19 cellular contexts compared by ENCODE assay signal in the genomic region with DNA sequence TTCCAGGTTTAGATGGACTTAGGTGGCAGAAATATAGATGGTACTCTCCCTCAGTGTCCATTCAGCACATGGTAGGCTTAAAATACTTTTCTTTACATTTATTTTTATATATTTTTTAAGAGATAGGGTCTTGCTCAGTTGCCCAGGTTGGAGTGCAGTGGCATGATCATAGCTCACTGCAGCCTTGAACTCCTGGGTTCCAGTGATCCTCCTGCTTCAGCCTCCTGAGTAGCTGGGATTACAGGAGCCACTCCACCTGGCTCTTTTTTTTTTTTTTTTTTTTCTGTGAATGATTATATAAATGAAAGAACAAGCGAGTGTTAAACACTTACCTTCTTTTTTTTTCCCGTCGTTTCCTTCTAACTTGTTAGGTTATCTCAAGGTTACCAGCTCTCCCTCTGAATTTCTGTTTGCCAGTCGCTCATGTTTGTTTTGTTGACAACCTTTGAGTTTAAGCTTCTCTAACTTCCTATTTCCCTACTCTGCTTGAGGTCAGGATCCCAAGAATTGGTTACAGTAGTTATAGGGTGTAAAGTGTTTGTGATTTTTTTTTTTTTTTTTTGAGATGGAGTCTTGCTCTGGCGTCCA. TPM values are rescaled to one million over a fixed set of nuclear protein-coding genes. Genes with fewer than 3 reads are reported as not detected.
A peak's percentile ranks its signal among the peaks of the same experiment; 100 is the strongest.
DNase-seq lines count a peak whose midpoint lies in the region; ATAC-seq and TF ChIP-seq lines count a peak whose summit lies in the region.
"Had no signal": no experiment of that assay in that cellular context is flagged by ENCODE, and none has a peak within 500 bp of the region (broad histone marks: within the 10 kb centered on the region; RNA-seq: fewer than 3 reads in every experiment).

No MANE protein-coding gene starts in this region.

- no peak overlapping the region for H2AFZ ChIP-seq in trophoblast cell (ENCODE audit: insufficient read depth, low read length, poor library complexity)
- H2AFZ ChIP-seq: GM23248 had no signal

- no peak overlapping the region for H4K12ac ChIP-seq in trophoblast cell (ENCODE audit: low read depth, low read length)

- H3K9me3 ChIP-seq in Peyer's patch (no peaks in the 10 kb centered on the region), mucosa of rectum (ENCODE audit: control insufficient read depth in 2 of 2, low read length in 2 of 2) (no peaks in the 10 kb centered on the region), thyroid gland (no peaks in the 10 kb centered on the region), trophoblast cell (ENCODE audit: insufficient read depth, low read depth, low read length) (peaks cover 1% of the 10 kb centered on the region)

- peak overlapping the region in 1 of 2 donors; percentile 27 for H3K9ac ChIP-seq in mucosa of rectum (ENCODE audit: low read depth in 1 of 2, low read length in 2 of 2)
- H3K9ac ChIP-seq in trophoblast cell (ENCODE audit: low read length), result no peak overlapping the region
- H3K9ac ChIP-seq: GM23248 had no signal

- H2BK120ac ChIP-seq in trophoblast cell (ENCODE audit: insufficient read depth, low read length, poor library complexity), result no peak overlapping the region

- H4K91ac ChIP-seq in trophoblast cell (ENCODE audit: low read depth, low read length), result no peak overlapping the region

- no peak overlapping the region for H2AK5ac ChIP-seq in trophoblast cell (ENCODE audit: low read length)

- H3K4ac ChIP-seq in trophoblast cell (ENCODE audit: low read depth, low read length), result no peak overlapping the region

- no peak overlapping the region for H2BK12ac ChIP-seq in trophoblast cell (ENCODE audit: low read length)

- H3K27ac ChIP-seq in Peyer's patch, result peak overlapping the region in 3 of 4 donors; percentile 27 to 73 (median 30)
- peak overlapping the region; percentile 84 to 90 for H3K27ac ChIP-seq in mucosa of rectum (ENCODE audit: low read depth in 2 of 2, low read length in 2 of 2)
- peak overlapping the region in 2 of 3 donors; percentile 67 to 74 for H3K27ac ChIP-seq in thyroid gland
- no peak overlapping the region for H3K27ac ChIP-seq in trophoblast cell (ENCODE audit: low read depth, low read length)
- H3K27ac ChIP-seq: GM23248 had no signal

- no peak overlapping the region for H3K4me2 ChIP-seq in trophoblast cell (ENCODE audit: low read length)

- H3K79me2 ChIP-seq in trophoblast cell (ENCODE audit: control insufficient read depth, insufficient read depth, low read length, poor library complexity), result no peaks in the 10 kb centered on the region

- DNase-seq in Peyer's patch (no peak), left colon (no peak), thyroid gland (no peak), NCI-H82 (lab: John Stamatoyannopoulos, UW) (no peak), trophoblast cell (no peak), DMS79 (lab: John Stamatoyannopoulos, UW) (no peak)
- DNase-seq: GM23248, H9, Karpas-422, MV-4-11, NCI-H1105 treated with DMSO at 0.1 percent for 48 hours, NCI-H2029 treated with DMSO at 0.1 percent for 48 hours, NCI-H2171, NCI-H345, NCI-H524, NCI-H774 had no signal

- H3K4me3 ChIP-seq in Peyer's patch, result no peak overlapping the region
- H3K4me3 ChIP-seq in mucosa of rectum (ENCODE audit: low read length in 2 of 2), result no peak overlapping the region
- no peak overlapping the region for H3K4me3 ChIP-seq in thyroid gland (replicated peaks in 1 of 3)
- no peak overlapping the region for H3K4me3 ChIP-seq in trophoblast cell (ENCODE audit: low read depth, low read length)
- H3K4me3 ChIP-seq: GM23248 had no signal

- no peak overlapping the region for H4K8ac ChIP-seq in trophoblast cell (ENCODE audit: low read depth, low read length)

- intact Hi-C loops in left colon (cut with DNase I, micrococcal nuclease) (no loop called here), thyroid gland (cut with DNase I) (no loop called here)

- no peak overlapping the region for H3K14ac ChIP-seq in trophoblast cell (ENCODE audit: low read length)

- peaks cover 0 to 4% (median 0%) of the 10 kb centered on the region in 3 donors for H3K36me3 ChIP-seq in Peyer's patch
- peaks cover 0 to 2% of the 10 kb centered on the region in 2 donors for H3K36me3 ChIP-seq in mucosa of rectum (ENCODE audit: control insufficient read depth in 2 of 2, insufficient read depth in 2 of 2, low read length in 2 of 2)
- H3K36me3 ChIP-seq in thyroid gland, result no peaks in the 10 kb centered on the region
- H3K36me3 ChIP-seq in trophoblast cell (ENCODE audit: control insufficient read depth in 1 of 2, insufficient read depth in 2 of 2, low read length in 2 of 2), result peaks cover 0 to 4% of the 10 kb centered on the region in 2 experiments

- H3K27me3 ChIP-seq in Peyer's patch (no peaks in the 10 kb centered on the region), mucosa of rectum (ENCODE audit: control insufficient read depth in 2 of 2, insufficient read depth in 2 of 2, low read length in 2 of 2) (no peaks in the 10 kb centered on the region), thyroid gland (no peaks in the 10 kb centered on the region), trophoblast cell (ENCODE audit: insufficient read depth, low read length) (no peaks in the 10 kb centered on the region)

- TF ChIP-seq CTCF in Peyer's patch (IDR thresholded peaks at IDR 0.05) (no peak), thyroid gland (IDR thresholded peaks at IDR 0.05) (no peak)

- H2BK5ac ChIP-seq in trophoblast cell (ENCODE audit: low read depth, low read length, poor library complexity), result no peak overlapping the region

- peak; percentile 66 for ATAC-seq in left colon
- ATAC-seq: Panc1, SK-N-SH treated with all-trans-retinoic acid at 6 μM for 48 hours had no signal

- no peaks in the 10 kb centered on the region for H3K79me1 ChIP-seq in trophoblast cell (ENCODE audit: low read length)

- no peak overlapping the region for H3K18ac ChIP-seq in trophoblast cell (ENCODE audit: low read length)

- 83 to 85% methylated on average over 5 of the region's 5 CpGs for WGBS in thyroid gland, 2 donors
- WGBS in trophoblast cell (ENCODE audit: extremely low coverage, insufficient coverage, insufficient read length), result no CpG with 5 or more reads among the region's 5 CpGs

- H3K4me1 ChIP-seq in Peyer's patch (peaks cover 0 to 30% (median 0%) of the 10 kb centered on the region in 4 donors), mucosa of rectum (ENCODE audit: control insufficient read depth in 2 of 2, insufficient read depth in 2 of 2, low read length in 2 of 2) (peaks cover 29 to 59% of the 10 kb centered on the region in 2 donors), thyroid gland (peaks cover 19 to 44% of the 10 kb centered on the region in 2 donors), trophoblast cell (ENCODE audit: control insufficient read depth in 1 of 2, insufficient read depth in 2 of 2, low read length in 2 of 2) (peaks cover 3 to 6% of the 10 kb centered on the region in 2 experiments)

- H3K23ac ChIP-seq in trophoblast cell (ENCODE audit: low read length), result no peak overlapping the region

- TF ChIP-seq POLR2A in Peyer's patch (IDR thresholded peaks at IDR 0.05) (no peak), thyroid gland (IDR thresholded peaks at IDR 0.05) (no peak)

RNA-seq across cellular contexts. Expression of gene IMPA2, which starts 18.9 kb away (rescaled TPM):
- total RNA-seq in Peyer's patch, result 10 to 100 TPM; 44.0 to 62.3 (median 56.3) TPM
- total RNA-seq in left colon, result 100 to 1,000 TPM; 114 to 135 TPM
- total RNA-seq in thyroid gland, result 10 to 100 TPM; 42.5 to 75.8 (median 54.3) TPM
- 43.9 and 45.4 TPM in 2 replicates for polyA plus RNA-seq in trophoblast cell (2013)
